ENCODE assay signal across 16 cellular contexts in the genomic region with DNA sequence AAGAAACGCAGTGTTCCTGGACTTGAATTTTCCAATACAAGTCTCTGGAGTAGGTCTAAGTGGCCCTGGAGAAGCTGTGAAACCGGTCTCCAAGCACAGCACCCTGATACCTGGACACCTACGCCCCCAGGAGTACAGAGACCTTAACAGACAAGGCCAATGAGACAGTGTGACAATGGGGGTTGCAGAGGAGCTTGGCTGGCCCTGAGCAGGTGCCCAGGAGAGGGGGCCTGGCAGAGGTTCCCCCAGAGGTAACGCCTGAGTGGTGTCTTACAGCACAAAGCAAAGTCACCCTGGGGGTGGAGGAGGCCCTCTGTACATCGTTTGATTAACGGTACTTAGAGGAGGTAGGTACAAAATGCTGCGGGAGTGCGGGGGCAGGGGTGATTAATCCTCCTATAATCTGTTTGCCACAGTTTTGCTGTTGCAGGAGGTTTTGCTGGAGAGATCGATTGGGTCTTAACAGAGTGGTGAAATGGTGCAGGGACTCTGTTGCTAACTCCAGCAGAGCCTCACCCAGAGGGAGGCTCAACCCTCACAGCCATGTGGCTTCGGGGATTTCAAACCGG. TPM values are rescaled to one million over a fixed set of nuclear protein-coding genes. Genes with fewer than 3 reads are reported as not detected.
DNase-seq lines count a peak whose midpoint lies in the region; ATAC-seq and TF ChIP-seq lines count a peak whose summit lies in the region.
"Had no signal": no experiment of that assay in that cellular context is flagged by ENCODE, and none has a peak within 500 bp of the region (broad histone marks: within the 10 kb centered on the region; RNA-seq: fewer than 3 reads in every experiment).

No MANE protein-coding gene starts in this region.

- H3K4me1 ChIP-seq in RWPE2 (ENCODE audit: insufficient read depth, poor library complexity, severe bottlenecking) (peaks cover 15% of the 10 kb centered on the region), osteoblast (ENCODE audit: insufficient read depth, low read length) (peaks cover 66% of the 10 kb centered on the region), vagina (peaks cover 19% of the 10 kb centered on the region), tibial artery (peaks cover 0 to 14% (median 6%) of the 10 kb centered on the region in 4 donors)

- TF ChIP-seq CTCF in RWPE2 (IDR thresholded peaks at IDR 0.05; ENCODE audit: poor library complexity, severe bottlenecking) (no peak), osteoblast (IDR thresholded peaks at IDR 0.05; ENCODE audit: extremely low read depth, low read depth, low read length) (no peak), vagina (IDR thresholded peaks at IDR 0.05) (no peak), tibial artery (IDR thresholded peaks at IDR 0.05) (no peak)

- H3K4me3 ChIP-seq in RWPE2 (ENCODE audit: severe bottlenecking), result no peak overlapping the region
- no peak overlapping the region for H3K4me3 ChIP-seq in osteoblast (ENCODE audit: insufficient read depth, low read length)
- H3K4me3 ChIP-seq in vagina, result no peak overlapping the region
- H3K4me3 ChIP-seq in tibial artery, result no peak overlapping the region

- H3K4me2 ChIP-seq in osteoblast (ENCODE audit: insufficient read depth, low read length), result no peak overlapping the region
- H3K4me2 ChIP-seq: KMS-11 had no signal

- H3K27me3 ChIP-seq in RWPE2 (ENCODE audit: insufficient read depth, poor library complexity, severe bottlenecking) (no peaks in the 10 kb centered on the region), osteoblast (ENCODE audit: insufficient read depth, low read length) (no peaks in the 10 kb centered on the region), vagina (no peaks in the 10 kb centered on the region), tibial artery (no peaks in the 10 kb centered on the region)
- H3K27me3 ChIP-seq: BE2C had no signal

- peak; percentile 64 for DNase-seq in RWPE2 (ENCODE audit: low spot score)
- DNase-seq in ecto neural progenitor cell (ENCODE audit: low spot score), result peak; percentile 37
- no peak for DNase-seq in osteoblast (ENCODE audit: insufficient read length, low spot score, missing footprints)
- peak; percentile 37 to 62 for DNase-seq in vagina (ENCODE audit: extremely low spot score in 2 of 2)
- DNase-seq in tibial artery, result no peak
- DNase-seq in NOMO-1 (lab: John Stamatoyannopoulos, UW; ENCODE audit: unreplicated experiment in 2 of 2), result no peak
- DNase-seq: BE2C; CD4-positive, alpha-beta memory T cell; DND-41; GF-D8; NCI-H1092; NCI-H345; Right ventricle myocardium superior had no signal

- H3K27ac ChIP-seq in RWPE2 (ENCODE audit: poor library complexity, severe bottlenecking), result no peak overlapping the region
- peak overlapping the region; percentile 74 for H3K27ac ChIP-seq in osteoblast (ENCODE audit: low read depth, low read length)
- no peak overlapping the region for H3K27ac ChIP-seq in vagina
- no peak overlapping the region for H3K27ac ChIP-seq in tibial artery
- H3K27ac ChIP-seq: KMS-11 had no signal

- no peaks in the 10 kb centered on the region for H4K20me1 ChIP-seq in osteoblast (ENCODE audit: insufficient read depth, low read length)

- no peak for ATAC-seq in RWPE2 (ENCODE audit: low read depth)
- ATAC-seq in GM19467 (IDR thresholded peaks at IDR 0.05; ENCODE audit: unreplicated experiment), result no peak
- ATAC-seq: Panc1 had no signal

- H3K36me3 ChIP-seq in RWPE2 (ENCODE audit: low read depth) (no peaks in the 10 kb centered on the region), osteoblast (ENCODE audit: insufficient read depth, low read length) (peaks cover 12% of the 10 kb centered on the region), vagina (no peaks in the 10 kb centered on the region), tibial artery (no peaks in the 10 kb centered on the region)
- H3K36me3 ChIP-seq: BE2C had no signal

- H2AFZ ChIP-seq in osteoblast (ENCODE audit: low read length), result no peak overlapping the region

- TF ChIP-seq POLR2A in vagina (IDR thresholded peaks at IDR 0.05), result no peak

- intact Hi-C loops in vagina (cut with DNase I) (loop anchor here (10.0 kb wide), 1 partner anchor 58 kb away; no protein-coding TSS in a partner anchor), tibial artery (cut with DNase I; ENCODE audit: low total_unique reads) (no loop called here)

- H3K9me3 ChIP-seq in RWPE2 (ENCODE audit: severe bottlenecking), result no peaks in the 10 kb centered on the region
- H3K9me3 ChIP-seq in osteoblast (ENCODE audit: low read depth, low read length), result no peaks in the 10 kb centered on the region
- H3K9me3 ChIP-seq in vagina, result no peaks in the 10 kb centered on the region
- no peaks in the 10 kb centered on the region for H3K9me3 ChIP-seq in tibial artery
- H3K9me3 ChIP-seq: BE2C had no signal

- H3K79me2 ChIP-seq in osteoblast (ENCODE audit: insufficient read depth, low read length), result no peaks in the 10 kb centered on the region

RNA-seq across cellular contexts. Expression of a gene that starts 37.3 kb away (rescaled TPM):
- total RNA-seq in osteoblast (16.3 and 16.5 TPM in 2 replicates), vagina (0.98 TPM)
- total RNA-seq: CD4-positive, alpha-beta memory T cell had no signal

Comparison
In these comparisons a context has a peak if more than half of its experiments do, and no peak if none do; other contexts are left out.
1. DNase-seq: peak in RWPE2 (single experiment), ecto neural progenitor cell (single experiment) and vagina (2 of 2); none in osteoblast (single experiment), tibial artery (0 of 2) and NOMO-1 (0 of 2).